1 cellular context compared by ENCODE assay signal in the genomic region with DNA sequence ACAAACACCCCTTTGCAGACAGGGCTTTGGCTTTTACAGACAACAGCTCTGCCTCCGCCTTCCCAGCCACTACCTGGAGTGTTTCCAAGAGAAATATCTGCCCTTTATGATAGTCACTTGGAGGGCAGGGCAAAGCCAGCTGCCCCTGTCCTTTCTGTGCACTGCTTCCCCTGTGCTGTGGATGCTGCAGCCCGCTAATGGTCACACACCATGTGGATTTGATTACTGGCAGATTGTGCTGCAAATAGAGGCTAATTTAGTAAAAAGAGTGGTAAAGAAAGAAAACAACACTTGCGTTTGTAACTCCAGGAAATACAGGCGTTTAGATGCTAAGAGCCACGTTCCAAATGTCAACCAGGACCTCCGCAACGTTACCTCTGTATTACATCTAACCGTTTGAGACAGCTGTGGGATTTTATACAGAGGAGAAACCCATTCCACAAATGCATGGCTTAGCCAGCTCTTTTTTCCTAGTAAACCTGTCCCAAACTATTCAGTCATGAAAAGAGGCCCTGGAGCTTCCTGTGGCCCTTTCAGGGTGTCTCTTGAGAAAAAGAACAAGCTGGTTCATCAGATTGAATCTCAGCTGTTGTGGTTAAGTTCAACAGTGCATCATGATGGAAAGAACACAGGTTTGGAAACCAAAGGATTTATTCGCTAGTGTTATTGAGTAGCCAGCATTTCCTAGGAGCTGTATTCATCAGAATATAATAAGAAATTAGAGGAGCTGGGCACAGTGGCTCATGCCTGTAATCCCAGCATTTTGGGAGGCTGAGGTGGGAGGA.
TF ChIP-seq lines count a peak whose summit lies in the region.

No MANE protein-coding gene starts in this region.

TF ChIP-seq in WTC11, 78 proteins besides CTCF, POLR2A, EP300 and RAD21 (continued from another document):
- TF ChIP-seq, protein P1, sequence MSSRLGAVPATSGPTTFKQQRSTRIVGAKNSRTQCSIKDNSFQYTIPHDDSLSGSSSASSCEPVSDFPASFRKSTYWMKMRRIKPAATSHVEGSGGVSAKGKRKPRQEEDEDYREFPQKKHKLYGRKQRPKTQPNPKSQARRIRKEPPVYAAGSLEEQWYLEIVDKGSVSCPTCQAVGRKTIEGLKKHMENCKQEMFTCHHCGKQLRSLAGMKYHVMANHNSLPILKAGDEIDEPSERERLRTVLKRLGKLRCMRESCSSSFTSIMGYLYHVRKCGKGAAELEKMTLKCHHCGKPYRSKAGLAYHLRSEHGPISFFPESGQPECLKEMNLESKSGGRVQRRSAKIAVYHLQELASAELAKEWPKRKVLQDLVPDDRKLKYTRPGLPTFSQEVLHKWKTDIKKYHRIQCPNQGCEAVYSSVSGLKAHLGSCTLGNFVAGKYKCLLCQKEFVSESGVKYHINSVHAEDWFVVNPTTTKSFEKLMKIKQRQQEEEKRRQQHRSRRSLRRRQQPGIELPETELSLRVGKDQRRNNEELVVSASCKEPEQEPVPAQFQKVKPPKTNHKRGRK (CRISPR knock-in tag; IDR thresholded peaks at IDR 0.05; ENCODE audit: borderline replicate concordance): no peak
- TF ChIP-seq, protein P2, sequence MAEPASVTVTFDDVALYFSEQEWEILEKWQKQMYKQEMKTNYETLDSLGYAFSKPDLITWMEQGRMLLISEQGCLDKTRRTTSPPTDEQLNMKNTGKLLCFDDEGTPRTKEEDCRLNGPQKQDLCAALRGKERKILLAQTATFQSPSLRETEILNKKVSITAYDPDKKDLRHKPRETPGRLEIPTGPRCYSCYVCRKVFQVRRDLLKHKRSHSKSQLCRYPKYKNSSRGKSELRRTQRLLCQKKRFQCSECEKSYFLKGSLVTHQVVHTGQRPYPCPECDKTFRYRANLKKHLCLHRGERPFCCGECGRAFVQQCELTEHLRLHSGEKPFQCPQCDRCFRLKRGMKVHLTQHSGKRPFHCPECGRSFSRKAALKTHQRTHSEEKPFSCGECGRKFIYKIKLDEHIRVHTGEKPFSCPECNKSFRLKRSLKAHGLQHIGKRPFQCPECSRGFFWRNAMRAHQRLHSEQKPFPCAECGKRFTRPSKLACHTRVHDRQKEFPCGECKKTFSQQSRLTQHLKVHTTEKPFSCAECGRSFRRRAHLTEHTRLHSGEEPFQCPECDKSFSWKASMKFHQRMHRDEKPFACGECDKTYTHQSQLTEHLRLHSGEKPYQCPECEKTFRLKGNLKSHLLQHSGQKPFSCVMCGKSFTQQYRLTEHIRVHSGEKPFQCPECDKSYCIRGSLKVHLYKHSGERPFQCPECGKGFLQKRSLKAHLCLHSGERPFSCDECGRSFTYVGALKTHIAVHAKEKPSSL (CRISPR knock-in tag; conservative IDR thresholded peaks at IDR 0.05): no peak
- no peak for TF ChIP-seq EMX1 (CRISPR knock-in tag; IDR thresholded peaks at IDR 0.05)
- no peak for TF ChIP-seq ZNF138 (CRISPR knock-in tag; conservative IDR thresholded peaks at IDR 0.05)
- TF ChIP-seq KAT7 (CRISPR knock-in tag; IDR thresholded peaks at IDR 0.05; ENCODE audit: borderline replicate concordance): no peak
- TF ChIP-seq JAZF1 (CRISPR knock-in tag; IDR thresholded peaks at IDR 0.05): no peak
- no peak for TF ChIP-seq FOXJ3 (CRISPR knock-in tag; IDR thresholded peaks at IDR 0.05; ENCODE audit: borderline replicate concordance)
- no peak for TF ChIP-seq RORB (CRISPR knock-in tag; IDR thresholded peaks at IDR 0.05)
- TF ChIP-seq, protein P3, sequence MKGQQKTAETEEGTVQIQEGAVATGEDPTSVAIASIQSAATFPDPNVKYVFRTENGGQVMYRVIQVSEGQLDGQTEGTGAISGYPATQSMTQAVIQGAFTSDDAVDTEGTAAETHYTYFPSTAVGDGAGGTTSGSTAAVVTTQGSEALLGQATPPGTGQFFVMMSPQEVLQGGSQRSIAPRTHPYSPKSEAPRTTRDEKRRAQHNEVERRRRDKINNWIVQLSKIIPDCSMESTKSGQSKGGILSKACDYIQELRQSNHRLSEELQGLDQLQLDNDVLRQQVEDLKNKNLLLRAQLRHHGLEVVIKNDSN (CRISPR knock-in tag; IDR thresholded peaks at IDR 0.05): no peak
- no peak for TF ChIP-seq SP1 (CRISPR knock-in tag; conservative IDR thresholded peaks at IDR 0.05)
